8 cellular contexts compared by ENCODE assay signal in genomic region chr11:124069429-124070401, GRCh38. TPM values are rescaled to one million over a fixed set of nuclear protein-coding genes. Genes with fewer than 3 reads are reported as not detected.
DNase-seq lines count a peak whose midpoint lies in the region; ATAC-seq and TF ChIP-seq lines count a peak whose summit lies in the region.

No MANE protein-coding gene starts in this region.

- peak overlapping the region; percentile 79; the same call in 1 of the 2 replicates for H2AFZ ChIP-seq in OCI-LY3 (ENCODE audit: low read depth, low read length)

- peaks cover 31% of the 10 kb centered on the region for H3K27me3 ChIP-seq in OCI-LY3 (ENCODE audit: low read depth, low read length)

- peak; percentile 78 for ATAC-seq in GM19438 (IDR thresholded peaks at IDR 0.05; ENCODE audit: low read depth, unreplicated experiment)
- peak; percentile 81 for ATAC-seq in HG03439 (IDR thresholded peaks at IDR 0.05; ENCODE audit: unreplicated experiment)
- peak; percentile 96 for ATAC-seq in activated naive CD8-positive, alpha-beta T cell treated with anti-CD3 and anti-CD28 coated beads, Interleukin-2, amount 10 ng/mL, durations not matched to agents 7 days and 5 days (ENCODE audit: low read depth)

- peak overlapping the region; percentile 89 for H3K4me2 ChIP-seq in OCI-LY3 (ENCODE audit: low read length)

- no peaks in the 10 kb centered on the region for H3K79me2 ChIP-seq in OCI-LY3 (ENCODE audit: low read length)

- H3K9ac ChIP-seq in OCI-LY3 (ENCODE audit: low read length), result 0 out of 2 replicates have a peak overlapping the region, but pooled peaks have one; percentile 27

- no peaks in the 10 kb centered on the region for H3K36me3 Mint-ChIP-seq in activated naive CD8-positive, alpha-beta T cell treated with anti-CD3 and anti-CD28 coated beads, Interleukin-2, amount 10 ng/mL, durations not matched to agents 7 days and 5 days

- peaks cover 31% of the 10 kb centered on the region for H3K27me3 Mint-ChIP-seq in activated naive CD8-positive, alpha-beta T cell treated with anti-CD3 and anti-CD28 coated beads, Interleukin-2, amount 10 ng/mL, durations not matched to agents 7 days and 5 days

- TF ChIP-seq CTCF in OCI-LY3 (IDR thresholded peaks at IDR 0.05; ENCODE audit: low read depth, low read length), result peak; percentile 75

- no peaks in the 10 kb centered on the region for H4K20me1 ChIP-seq in OCI-LY3 (ENCODE audit: insufficient read depth, low read length)

- no peaks in the 10 kb centered on the region for H3K9me3 ChIP-seq in OCI-LY3 (ENCODE audit: insufficient read depth, low read length)

- H3K4me1 Mint-ChIP-seq in activated naive CD8-positive, alpha-beta T cell treated with anti-CD3 and anti-CD28 coated beads, Interleukin-2, amount 10 ng/mL, durations not matched to agents 7 days and 5 days, result peaks cover 10% of the 10 kb centered on the region

- peak overlapping the region; percentile 71 for H3K4me3 ChIP-seq in OCI-LY3 (ENCODE audit: low read length)

- DNase-seq in DMS 273 treated with DMSO at 0.1 percent for 48 hours (lab: John Stamatoyannopoulos, UW), result peak; percentile 20
- DNase-seq in activated naive CD8-positive, alpha-beta T cell treated with anti-CD3 and anti-CD28 coated beads, Interleukin-2, amount 10 ng/mL, durations not matched to agents 7 days and 5 days, result peak; percentile 52
- peak; percentile 57 for DNase-seq in iPS DF 19.7 (ENCODE audit: low read depth, low spot score)
- DNase-seq in stimulated activated CD4-positive, alpha-beta T cell treated with anti-CD3 and anti-CD28 coated beads, Interleukin-15, amount 100 ng/mL, for 24 hours, result peak; percentile 57
- DNase-seq in effector CD8-positive, alpha-beta T cell (lab: John Stamatoyannopoulos, UW), result no peak

- no peak overlapping the region for H3K27ac ChIP-seq in OCI-LY3 (ENCODE audit: low read length)

- peaks cover 29% of the 10 kb centered on the region for H3K4me1 ChIP-seq in OCI-LY3 (ENCODE audit: low read length)

- H3K4me3 Mint-ChIP-seq in activated naive CD8-positive, alpha-beta T cell treated with anti-CD3 and anti-CD28 coated beads, Interleukin-2, amount 10 ng/mL, durations not matched to agents 7 days and 5 days, result peak overlapping the region; percentile 65

- H3K27ac Mint-ChIP-seq in activated naive CD8-positive, alpha-beta T cell treated with anti-CD3 and anti-CD28 coated beads, Interleukin-2, amount 10 ng/mL, durations not matched to agents 7 days and 5 days, result no peak overlapping the region

- POLR2A ChIA-PET in activated naive CD8-positive, alpha-beta T cell treated with anti-CD3 and anti-CD28 coated beads, Interleukin-2, amount 10 ng/mL, durations not matched to agents 7 days and 5 days (lab: Charles Lee), result no interaction called here

- H3K36me3 ChIP-seq in OCI-LY3 (replicated peaks; ENCODE audit: low read depth, low read length), result no peaks in the 10 kb centered on the region

- no peaks in the 10 kb centered on the region for H3K9me3 Mint-ChIP-seq in activated naive CD8-positive, alpha-beta T cell treated with anti-CD3 and anti-CD28 coated beads, Interleukin-2, amount 10 ng/mL, durations not matched to agents 7 days and 5 days

RNA-seq across cellular contexts. Expression of gene OR10G7, which starts 28.6 kb away (rescaled TPM):
- not detected for total RNA-seq in activated naive CD8-positive, alpha-beta T cell treated with anti-CD3 and anti-CD28 coated beads, Interleukin-2, amount 10 ng/mL, durations not matched to agents 7 days and 5 days

RNA-seq across cellular contexts. Expression of gene OR10G8, which starts 43.1 kb away (rescaled TPM):
- total RNA-seq in activated naive CD8-positive, alpha-beta T cell treated with anti-CD3 and anti-CD28 coated beads, Interleukin-2, amount 10 ng/mL, durations not matched to agents 7 days and 5 days, result not detected

RNA-seq across cellular contexts. Expression of gene VWA5A, which starts 45.5 kb away (rescaled TPM):
- total RNA-seq in activated naive CD8-positive, alpha-beta T cell treated with anti-CD3 and anti-CD28 coated beads, Interleukin-2, amount 10 ng/mL, durations not matched to agents 7 days and 5 days, result 1 to 10 TPM; 6.9 to 7.7 TPM

RNA-seq across cellular contexts. Expression of gene OR10G9, which starts 46.9 kb away (rescaled TPM):
- total RNA-seq in activated naive CD8-positive, alpha-beta T cell treated with anti-CD3 and anti-CD28 coated beads, Interleukin-2, amount 10 ng/mL, durations not matched to agents 7 days and 5 days, result not detected

RNA-seq across cellular contexts. Expression of gene OR10G4, which starts 56.9 kb away (rescaled TPM):
- total RNA-seq in activated naive CD8-positive, alpha-beta T cell treated with anti-CD3 and anti-CD28 coated beads, Interleukin-2, amount 10 ng/mL, durations not matched to agents 7 days and 5 days, result not detected
